In the genomic region with DNA sequence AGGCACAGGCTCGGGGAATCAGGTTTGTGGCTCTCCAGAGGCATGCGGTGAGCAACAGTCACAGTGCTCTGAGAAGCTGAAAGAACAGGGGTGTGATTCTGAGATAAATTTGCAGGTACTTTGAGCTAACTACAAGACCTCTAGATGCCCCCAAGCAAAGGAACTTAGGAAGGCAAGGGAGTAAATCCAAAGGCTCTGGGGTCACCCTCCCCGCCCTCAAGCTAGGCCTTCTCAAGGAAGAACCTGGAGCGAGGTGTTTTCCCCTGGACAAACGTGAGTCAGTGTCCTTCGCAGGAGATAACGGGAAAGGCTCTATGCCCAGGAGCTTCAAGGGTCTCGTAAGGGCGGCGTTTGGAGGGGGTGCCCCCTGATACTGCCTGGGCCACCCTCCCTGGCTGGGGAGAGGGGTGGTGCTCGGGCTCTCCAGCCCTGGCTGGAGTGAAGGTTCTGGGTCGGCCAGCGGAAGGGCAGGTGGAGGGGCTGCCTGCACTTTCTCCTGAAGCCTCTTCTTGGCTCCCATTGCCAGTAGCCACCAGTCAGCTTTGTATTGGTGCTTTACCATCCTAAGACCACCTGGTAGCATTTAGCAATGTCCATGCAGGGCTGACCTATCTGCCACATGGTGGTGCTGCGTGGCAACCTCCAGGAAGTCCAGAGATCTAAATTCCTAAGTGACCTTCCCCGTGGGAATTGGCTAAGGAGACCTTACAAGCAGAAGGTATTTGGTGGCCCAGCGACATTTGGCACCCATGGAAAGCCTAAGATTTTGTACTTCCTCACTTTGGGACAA, we compare ENCODE assay signal across 10 cellular contexts. TPM values are rescaled to one million over a fixed set of nuclear protein-coding genes. Genes with fewer than 3 reads are reported as not detected.
A peak's percentile ranks its signal among the peaks of the same experiment; 100 is the strongest.
DNase-seq lines count a peak whose midpoint lies in the region; ATAC-seq and TF ChIP-seq lines count a peak whose summit lies in the region.
"Had no signal": no experiment of that assay in that cellular context is flagged by ENCODE, and none has a peak within 500 bp of the region (broad histone marks: within the 10 kb centered on the region; RNA-seq: fewer than 3 reads in every experiment).

No MANE protein-coding gene starts in this region.

- H3K27ac ChIP-seq in gastrocnemius medialis: no peak overlapping the region
- H3K27ac ChIP-seq: BLaER1 treated with 17β-estradiol and CSF1 and Interleukin-3, amounts not matched to agents 10 nM and 100 nM had no signal

- H3K9me3 Mint-ChIP-seq in activated T-helper 17 cell treated with anti-CD3 and anti-CD28 coated beads, Interleukin-2, amount 50 U/mL, for 72 hours: no peaks in the 10 kb centered on the region
- H3K9me3 Mint-ChIP-seq: activated naive CD4-positive, alpha-beta T cell treated with anti-CD3 and anti-CD28 coated beads, Interleukin-2, amount 10 ng/mL, durations not matched to agents 7 days and 5 days had no signal

- H3K4me3 Mint-ChIP-seq in activated T-helper 17 cell treated with anti-CD3 and anti-CD28 coated beads, Interleukin-2, amount 50 U/mL, for 72 hours: no peak overlapping the region
- H3K4me3 Mint-ChIP-seq: activated naive CD4-positive, alpha-beta T cell treated with anti-CD3 and anti-CD28 coated beads, Interleukin-2, amount 10 ng/mL, durations not matched to agents 7 days and 5 days had no signal

- no peaks in the 10 kb centered on the region for H3K4me1 Mint-ChIP-seq in activated T-helper 17 cell treated with anti-CD3 and anti-CD28 coated beads, Interleukin-2, amount 50 U/mL, for 72 hours
- H3K4me1 Mint-ChIP-seq: activated naive CD4-positive, alpha-beta T cell treated with anti-CD3 and anti-CD28 coated beads, Interleukin-2, amount 10 ng/mL, durations not matched to agents 7 days and 5 days had no signal

- H3K9me3 ChIP-seq in gastrocnemius medialis: no peaks in the 10 kb centered on the region
- H3K9me3 ChIP-seq: BLaER1 treated with 17β-estradiol and CSF1 and Interleukin-3, amounts not matched to agents 10 nM and 100 nM had no signal

- no peaks in the 10 kb centered on the region for H3K27me3 Mint-ChIP-seq in activated T-helper 17 cell treated with anti-CD3 and anti-CD28 coated beads, Interleukin-2, amount 50 U/mL, for 72 hours

- H3K36me3 ChIP-seq in gastrocnemius medialis: no peaks in the 10 kb centered on the region
- H3K36me3 ChIP-seq: BLaER1 treated with 17β-estradiol and CSF1 and Interleukin-3, amounts not matched to agents 10 nM and 100 nM had no signal

- H3K27me3 ChIP-seq in gastrocnemius medialis: no peaks in the 10 kb centered on the region
- H3K27me3 ChIP-seq: BLaER1 treated with 17β-estradiol and CSF1 and Interleukin-3, amounts not matched to agents 10 nM and 100 nM had no signal

- no peak for TF ChIP-seq POLR2A in gastrocnemius medialis (IDR thresholded peaks at IDR 0.05)

- H3K4me3 ChIP-seq in fibroblast of mammary gland (ENCODE audit: control insufficient read depth, low read depth, low read length) (no peak overlapping the region), gastrocnemius medialis (no peak overlapping the region)
- H3K4me3 ChIP-seq: BLaER1 treated with 17β-estradiol and CSF1 and Interleukin-3, amounts not matched to agents 10 nM and 100 nM had no signal

- no peak overlapping the region for H3K27ac Mint-ChIP-seq in activated T-helper 17 cell treated with anti-CD3 and anti-CD28 coated beads, Interleukin-2, amount 50 U/mL, for 72 hours
- H3K27ac Mint-ChIP-seq: activated naive CD4-positive, alpha-beta T cell treated with anti-CD3 and anti-CD28 coated beads, Interleukin-2, amount 10 ng/mL, durations not matched to agents 7 days and 5 days had no signal

- ATAC-seq in gastrocnemius medialis (no peak), GM18517 (IDR thresholded peaks at IDR 0.05; ENCODE audit: unreplicated experiment) (no peak)
- ATAC-seq in activated T-helper 17 cell treated with anti-CD3 and anti-CD28 coated beads, Interleukin-2, amount 50 U/mL, for 72 hours (replicated peaks): no peak

- peak in 2 of 3 experiments; percentile 29 to 32 for DNase-seq in NCI-H1417 (lab: John Stamatoyannopoulos, UW)
- DNase-seq in NCI-H1417 treated with DMSO at 0.1 percent for 48 hours (lab: John Stamatoyannopoulos, UW): no peak
- peak; percentile 10 for DNase-seq in OCI-M1 (lab: John Stamatoyannopoulos, UW)
- peak; percentile 38 for DNase-seq in fibroblast of mammary gland (ENCODE audit: low read depth)
- peak; percentile 60 for DNase-seq in renal cortical epithelial cell (ENCODE audit: low read depth)
- DNase-seq in gastrocnemius medialis: no peak
- DNase-seq: activated naive CD4-positive, alpha-beta T cell treated with anti-CD3 and anti-CD28 coated beads, Interleukin-2, amount 10 ng/mL, durations not matched to agents 7 days and 5 days had no signal

- in situ Hi-C loops in gastrocnemius medialis (cut with MboI; ENCODE audit: low sequenced_read_pairs in 4 of 4): loop anchor here in 1 of 4 donors (25.0 kb wide), 1 partner anchor 280 kb away; no protein-coding TSS in a partner anchor

- TF ChIP-seq CTCF in fibroblast of mammary gland (conservative IDR thresholded peaks at IDR 0.05; ENCODE audit: control insufficient read depth, insufficient read depth, low read depth, low read length) (no peak), gastrocnemius medialis (IDR thresholded peaks at IDR 0.05 in 4 of 5, conservative IDR thresholded peaks at IDR 0.05 in 1 of 5) (no peak)

- no peaks in the 10 kb centered on the region for H3K36me3 Mint-ChIP-seq in activated T-helper 17 cell treated with anti-CD3 and anti-CD28 coated beads, Interleukin-2, amount 50 U/mL, for 72 hours (ENCODE audit: low read depth)
- H3K36me3 Mint-ChIP-seq: activated naive CD4-positive, alpha-beta T cell treated with anti-CD3 and anti-CD28 coated beads, Interleukin-2, amount 10 ng/mL, durations not matched to agents 7 days and 5 days had no signal

- intact Hi-C loops in gastrocnemius medialis (cut with DNase I; ENCODE audit: low total_unique reads): no loop called here

- no peaks in the 10 kb centered on the region for H3K4me1 ChIP-seq in gastrocnemius medialis

RNA-seq across cellular contexts. Expression of gene GPR161, which starts 44.0 kb away (rescaled TPM):
- total RNA-seq in renal cortical epithelial cell (10.4 and 20.0 TPM in 2 replicates), gastrocnemius medialis (1 to 10 TPM in 1 of 4 donors, under 1 TPM in 3; 0.31 to 1.0 (median 0.86) TPM)
- 1 to 10 TPM in 1 of 2 donors, under 1 TPM in 1; 0.93 to 1.1 TPM for total RNA-seq in activated T-helper 17 cell treated with anti-CD3 and anti-CD28 coated beads, Interleukin-2, amount 50 U/mL, for 72 hours

Comparison
In these comparisons a context has a peak if more than half of its experiments do, and no peak if none do; other contexts are left out.
1. DNase-seq: peak in NCI-H1417 (2 of 3), OCI-M1 (single experiment), fibroblast of mammary gland (single experiment) and renal cortical epithelial cell (single experiment); none in NCI-H1417 treated with DMSO at 0.1 percent for 48 hours (single experiment) and gastrocnemius medialis (0 of 2).